Comparison of ENCODE assay signal across 3 cellular contexts in the genomic region with DNA sequence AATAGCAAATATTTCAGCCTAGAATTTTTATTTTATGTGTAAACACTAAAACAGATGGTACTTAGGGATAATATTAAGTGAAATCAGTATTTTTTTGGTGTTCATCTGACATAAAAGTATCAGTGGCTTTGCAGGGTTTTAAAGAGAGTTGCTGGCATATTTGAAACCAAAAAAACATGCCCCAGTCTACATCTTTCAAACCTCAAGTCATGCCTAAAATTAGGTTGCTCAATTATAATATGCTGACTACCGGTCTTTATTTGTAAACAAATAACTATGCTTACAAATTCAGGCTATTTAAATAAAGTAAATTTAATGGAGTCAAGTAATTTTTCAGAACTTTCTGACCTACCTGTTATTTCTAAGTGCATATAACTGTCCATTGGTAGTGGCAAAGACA. TPM values are rescaled to one million over a fixed set of nuclear protein-coding genes. Genes with fewer than 3 reads are reported as not detected.
"Had no signal": no experiment of that assay in that cellular context is flagged by ENCODE, and none has a peak within 500 bp of the region (broad histone marks: within the 10 kb centered on the region; RNA-seq: fewer than 3 reads in every experiment).

No MANE protein-coding gene starts in this region.

RNA-seq across cellular contexts. Expression of a gene that starts 58.5 kb away (rescaled TPM):
- polyA plus RNA-seq: HepG2, IgD-negative memory B cell, IMR-90 had no signal
